In the genomic region with DNA sequence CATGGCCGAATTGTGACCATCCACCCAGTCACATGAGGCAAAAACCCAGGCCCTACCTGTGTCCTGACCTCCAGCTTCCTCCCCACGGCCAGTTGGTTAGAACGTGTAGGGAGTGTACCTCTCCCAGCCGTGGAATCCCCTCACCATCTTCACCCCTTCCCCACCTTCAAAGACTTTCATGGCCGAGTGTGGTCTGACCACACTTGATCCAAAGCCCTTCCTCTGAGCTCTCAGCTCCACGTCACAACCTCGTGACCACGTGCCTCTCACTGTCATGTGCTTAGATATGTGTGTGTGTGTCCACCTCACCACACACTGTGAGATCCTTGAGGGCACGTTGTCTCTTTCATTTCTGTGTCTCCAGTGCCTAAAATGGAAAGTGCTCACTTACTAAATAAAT, we compare ENCODE assay signal across 7 cellular contexts. TPM values are rescaled to one million over a fixed set of nuclear protein-coding genes. Genes with fewer than 3 reads are reported as not detected.
A peak's percentile ranks its signal among the peaks of the same experiment; 100 is the strongest.
DNase-seq lines count a peak whose midpoint lies in the region; ATAC-seq and TF ChIP-seq lines count a peak whose summit lies in the region.

No MANE protein-coding gene starts in this region.

- H3K36me3 ChIP-seq in suprapubic skin (no peaks in the 10 kb centered on the region), osteoblast (ENCODE audit: insufficient read depth, low read length) (no peaks in the 10 kb centered on the region)

- no peak overlapping the region for H3K4me2 ChIP-seq in osteoblast (ENCODE audit: insufficient read depth, low read length)

- H3K36me3 Mint-ChIP-seq in activated T-cell treated with anti-CD3 and anti-CD28 coated beads, Interleukin-2, amount 50 U/mL, for 4 hours (ENCODE audit: insufficient read depth), result peaks cover 6% of the 10 kb centered on the region

- peak; percentile 21 for DNase-seq in activated T-cell treated with anti-CD3 and anti-CD28 coated beads, Interleukin-2, amount 50 U/mL, for 4 hours
- peak; percentile 37 for DNase-seq in stimulated activated CD4-positive, alpha-beta T cell treated with anti-CD3 and anti-CD28 coated beads, Interleukin-4, amount 100 ng/mL, for 24 hours
- DNase-seq in suprapubic skin (ENCODE audit: low spot score in 2 of 2) (no peak), NCI-H187 treated with DMSO at 0.1 percent for 48 hours (lab: John Stamatoyannopoulos, UW) (no peak), osteoblast (ENCODE audit: insufficient read length, low spot score, missing footprints) (no peak)

- H3K4me3 Mint-ChIP-seq in activated T-cell treated with anti-CD3 and anti-CD28 coated beads, Interleukin-2, amount 50 U/mL, for 4 hours, result peak overlapping the region; percentile 41

- H3K4me1 Mint-ChIP-seq in activated T-cell treated with anti-CD3 and anti-CD28 coated beads, Interleukin-2, amount 50 U/mL, for 4 hours (ENCODE audit: low read depth), result peaks cover 91% of the 10 kb centered on the region

- peak; percentile 18 for ATAC-seq in HG03432 (IDR thresholded peaks at IDR 0.05; ENCODE audit: unreplicated experiment)
- no peak for ATAC-seq in activated T-cell treated with anti-CD3 and anti-CD28 coated beads, Interleukin-2, amount 50 U/mL, for 4 hours

- no peaks in the 10 kb centered on the region for H3K79me2 ChIP-seq in osteoblast (ENCODE audit: insufficient read depth, low read length)

- H3K9me3 Mint-ChIP-seq in activated T-cell treated with anti-CD3 and anti-CD28 coated beads, Interleukin-2, amount 50 U/mL, for 4 hours, result no peaks in the 10 kb centered on the region

- no peaks in the 10 kb centered on the region for H3K27me3 Mint-ChIP-seq in activated T-cell treated with anti-CD3 and anti-CD28 coated beads, Interleukin-2, amount 50 U/mL, for 4 hours (ENCODE audit: low read depth)

- no peaks in the 10 kb centered on the region for H3K27me3 ChIP-seq in suprapubic skin
- H3K27me3 ChIP-seq in osteoblast (ENCODE audit: insufficient read depth, low read length), result peaks cover 3% of the 10 kb centered on the region

- H4K20me1 ChIP-seq in osteoblast (ENCODE audit: insufficient read depth, low read length), result no peaks in the 10 kb centered on the region

- H3K27ac ChIP-seq in suprapubic skin (no peak overlapping the region), osteoblast (ENCODE audit: low read depth, low read length) (no peak overlapping the region)

- H2AFZ ChIP-seq in osteoblast (ENCODE audit: low read length), result no peak overlapping the region

- no peak for TF ChIP-seq EP300 in suprapubic skin (IDR thresholded peaks at IDR 0.05)

- 86% methylated on average over 9 of the region's 9 CpGs for WGBS in suprapubic skin

- no peak overlapping the region for H3K4me3 ChIP-seq in suprapubic skin
- H3K4me3 ChIP-seq in osteoblast (ENCODE audit: insufficient read depth, low read length), result no peak overlapping the region

- TF ChIP-seq POLR2A in GM18526 (IDR thresholded peaks at IDR 0.05; ENCODE audit: extremely low read depth, insufficient read length), result peak; percentile 33
- no peak for TF ChIP-seq POLR2A in suprapubic skin (IDR thresholded peaks at IDR 0.05)

- H3K9me3 ChIP-seq in suprapubic skin, result no peaks in the 10 kb centered on the region
- no peaks in the 10 kb centered on the region for H3K9me3 ChIP-seq in osteoblast (ENCODE audit: low read depth, low read length)

- TF ChIP-seq CTCF in suprapubic skin (IDR thresholded peaks at IDR 0.05), result no peak
- TF ChIP-seq CTCF in osteoblast (IDR thresholded peaks at IDR 0.05; ENCODE audit: extremely low read depth, low read depth, low read length), result no peak

- H3K4me1 ChIP-seq in suprapubic skin (peaks cover 15% of the 10 kb centered on the region), osteoblast (ENCODE audit: insufficient read depth, low read length) (peaks cover 6% of the 10 kb centered on the region)

RNA-seq across cellular contexts. Expression of a gene that starts 48.6 kb away (rescaled TPM):
- total RNA-seq in activated T-cell treated with anti-CD3 and anti-CD28 coated beads, Interleukin-2, amount 50 U/mL, for 4 hours, result not detected
- total RNA-seq in suprapubic skin (under 1 TPM in 2 of 4 donors, not detected in 2; 0.34 to 0.80 TPM), osteoblast (0.59 TPM in 1 of 2 replicates, not detected in the other)

Comparison
In these comparisons a context has a peak if more than half of its experiments do, and no peak if none do; other contexts are left out.
1. DNase-seq: peak in activated T-cell treated with anti-CD3 and anti-CD28 coated beads, Interleukin-2, amount 50 U/mL, for 4 hours (single experiment) and stimulated activated CD4-positive, alpha-beta T cell treated with anti-CD3 and anti-CD28 coated beads, Interleukin-4, amount 100 ng/mL, for 24 hours (single experiment); none in suprapubic skin (0 of 2), NCI-H187 treated with DMSO at 0.1 percent for 48 hours (single experiment) and osteoblast (single experiment).